In genomic region chr1:95730986-95731385, GRCh38 we compare ENCODE assay signal across 15 cellular contexts.
DNase-seq lines count a peak whose midpoint lies in the region; ATAC-seq and TF ChIP-seq lines count a peak whose summit lies in the region.
"Had no signal": no experiment of that assay in that cellular context is flagged by ENCODE, and none has a peak within 500 bp of the region (broad histone marks: within the 10 kb centered on the region; RNA-seq: fewer than 3 reads in every experiment).

No MANE protein-coding gene starts in this region.

- H3K4me1 ChIP-seq in osteoblast (ENCODE audit: insufficient read depth, low read length) (peaks cover 5% of the 10 kb centered on the region), PC-9 (replicated peaks; ENCODE audit: insufficient read depth) (no peaks in the 10 kb centered on the region)

- POLR2A ChIA-PET in PC-9 (lab: Charles Lee; ENCODE audit: unreplicated experiment), result no interaction called here

- no peaks in the 10 kb centered on the region for H3K9me2 ChIP-seq in PC-9 (ENCODE audit: insufficient read depth)

- H3K79me2 ChIP-seq in osteoblast (ENCODE audit: insufficient read depth, low read length), result no peaks in the 10 kb centered on the region
- no peaks in the 10 kb centered on the region for H3K79me2 ChIP-seq in PC-9 (ENCODE audit: low read depth)

- H3K9me3 ChIP-seq in osteoblast (ENCODE audit: low read depth, low read length) (no peaks in the 10 kb centered on the region), PC-9 (ENCODE audit: insufficient read depth, low read depth) (no peaks in the 10 kb centered on the region)

- H3K36me3 ChIP-seq in osteoblast (ENCODE audit: insufficient read depth, low read length) (no peaks in the 10 kb centered on the region), PC-9 (ENCODE audit: low read depth) (no peaks in the 10 kb centered on the region)

- peak overlapping the region; percentile 64 for H2AFZ ChIP-seq in osteoblast (ENCODE audit: low read length)
- H2AFZ ChIP-seq in PC-9, result no peak overlapping the region

- no peaks in the 10 kb centered on the region for H3F3A ChIP-seq in PC-9 (ENCODE audit: insufficient read depth, low read depth)

- CTCF ChIA-PET in PC-9 (lab: Charles Lee), result no interaction called here

- peak; percentile 74 for ATAC-seq in esophagus mucosa
- ATAC-seq: GM12878 had no signal

- BruUV-seq in PC-9 (replicated peaks; lab: Mats Ljungman, UMichigan), result no TSS peak

- H3K27me3 ChIP-seq in osteoblast (ENCODE audit: insufficient read depth, low read length), result no peaks in the 10 kb centered on the region
- no peaks in the 10 kb centered on the region for H3K27me3 ChIP-seq in PC-9 (ENCODE audit: insufficient read depth, low read depth)

- no peak overlapping the region for H3K27ac ChIP-seq in osteoblast (ENCODE audit: low read depth, low read length)
- H3K27ac ChIP-seq in PC-9, result no peak overlapping the region
- H3K27ac ChIP-seq: 22Rv1, SK-N-MC had no signal

- no peak overlapping the region for H3K4me3 ChIP-seq in osteoblast (ENCODE audit: insufficient read depth, low read length)
- no peak overlapping the region for H3K4me3 ChIP-seq in PC-9
- H3K4me3 ChIP-seq: GM12878, SK-N-MC had no signal

- H3K4me2 ChIP-seq in osteoblast (ENCODE audit: insufficient read depth, low read length), result no peak overlapping the region
- no peak overlapping the region for H3K4me2 ChIP-seq in PC-9

- in situ Hi-C loops in SK-MEL-5 (cut with HindIII; ENCODE audit: low pct_unique_long_range_greater_than_20kb, low sequenced_read_pairs), result no loop called here

- TF ChIP-seq CTCF in osteoblast (IDR thresholded peaks at IDR 0.05; ENCODE audit: extremely low read depth, low read depth, low read length), result no peak
- TF ChIP-seq CTCF in PC-9 (conservative IDR thresholded peaks at IDR 0.05), result no peak

- intact Hi-C loops in PC-9 (cut with micrococcal nuclease; ENCODE audit: unreplicated experiment), result no loop called here

- H4K20me1 ChIP-seq in osteoblast (ENCODE audit: insufficient read depth, low read length) (no peaks in the 10 kb centered on the region), PC-9 (ENCODE audit: insufficient read depth) (no peaks in the 10 kb centered on the region)

- DNase-seq in NCI-H1417 (lab: John Stamatoyannopoulos, UW), result peak in 2 of 3 experiments; percentile 14 to 67
- no peak for DNase-seq in NCI-H1417 treated with DMSO at 0.1 percent for 48 hours (lab: John Stamatoyannopoulos, UW)
- DNase-seq in SK-MEL-5 (ENCODE audit: low read depth, low spot score), result peak; percentile 16
- DNase-seq in osteoblast (ENCODE audit: insufficient read length, low spot score, missing footprints), result no peak
- no peak for DNase-seq in PC-9
- DNase-seq in AG08395 (ENCODE audit: low spot score), result no peak
- DNase-seq in NCI-H1930 (lab: John Stamatoyannopoulos, UW), result no peak
- DNase-seq: C1 segment of cervical spinal cord, DMS53, HCEC 1CT, NCI-H446 had no signal

Comparison
In these comparisons a context has a peak if more than half of its experiments do, and no peak if none do; other contexts are left out.
1. DNase-seq: peak in NCI-H1417 (2 of 3) and SK-MEL-5 (single experiment); none in NCI-H1417 treated with DMSO at 0.1 percent for 48 hours (single experiment), osteoblast (single experiment), PC-9 (0 of 2), AG08395 (single experiment) and NCI-H1930 (0 of 2).